19 cellular contexts compared by ENCODE assay signal in the genomic region with DNA sequence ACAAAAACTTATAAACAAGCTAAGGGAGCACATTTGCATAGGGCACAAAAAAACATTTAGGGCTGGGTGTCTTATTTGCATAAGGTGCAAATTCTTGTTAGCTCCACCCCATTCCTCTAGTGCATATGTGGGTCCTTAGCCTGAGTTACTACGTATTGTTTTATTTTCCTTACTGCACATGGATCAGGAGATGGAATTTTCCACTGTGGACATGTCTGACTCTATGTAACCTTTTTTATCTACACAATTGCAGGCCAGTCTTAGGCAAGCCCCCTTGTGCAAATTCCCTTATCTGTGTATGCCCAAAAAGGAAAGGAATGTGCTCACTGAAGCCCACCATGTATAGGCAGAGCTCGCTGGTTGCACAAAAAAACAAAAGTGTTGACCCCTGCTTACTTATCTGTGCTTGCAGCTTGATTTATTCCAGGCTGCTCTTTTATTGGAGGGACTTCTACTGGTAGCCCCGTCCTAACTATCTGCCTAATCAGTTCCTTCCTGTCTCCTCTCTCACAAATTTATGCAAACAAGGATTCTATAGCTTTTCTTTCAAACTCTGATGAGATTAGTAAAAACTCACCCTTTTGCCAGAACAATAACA.
"Had no signal": no experiment of that assay in that cellular context is flagged by ENCODE, and none has a peak within 500 bp of the region (broad histone marks: within the 10 kb centered on the region; RNA-seq: fewer than 3 reads in every experiment).

No MANE protein-coding gene starts in this region.

- H3K4me3 ChIP-seq: colonic mucosa, esophagus squamous epithelium, gastroesophageal sphincter, right atrium auricular region, smooth muscle cell, suprapubic skin, thyroid gland, upper lobe of left lung, uterus had no signal

- H3K27ac ChIP-seq: colonic mucosa, gastroesophageal sphincter, neutrophil, right atrium auricular region, suprapubic skin, thyroid gland, upper lobe of left lung, uterus had no signal

- ATAC-seq: gastroesophageal sphincter; left ventricle myocardium superior; naive thymus-derived CD8-positive, alpha-beta T cell; stimulated activated effector memory CD8-positive, alpha-beta T cell treated with anti-CD3 and anti-CD28 coated beads, Interleukin-12 subunit alpha, Interleukin-12 subunit beta, amount 100 ng/mL, for 72 hours; stimulated activated naive CD8-positive, alpha-beta T cell treated with anti-CD3 and anti-CD28 coated beads, Interleukin-15, Interleukin-2, amounts not matched to agents 100 U/mL and 50 U/mL, for 24 hours had no signal

- H3K9me3 ChIP-seq: colonic mucosa, gastroesophageal sphincter, neutrophil, suprapubic skin, thyroid gland, upper lobe of left lung, uterus had no signal

- H3K36me3 ChIP-seq: colonic mucosa, esophagus squamous epithelium, gastroesophageal sphincter, neutrophil, right atrium auricular region, suprapubic skin, thyroid gland, upper lobe of left lung, uterus had no signal

- H3K4me1 ChIP-seq: colonic mucosa, gastroesophageal sphincter, right atrium auricular region, suprapubic skin, thyroid gland, upper lobe of left lung, uterus had no signal

- H3K27me3 ChIP-seq: colonic mucosa, esophagus squamous epithelium, gastroesophageal sphincter, neutrophil, right atrium auricular region, suprapubic skin, thyroid gland, upper lobe of left lung, uterus had no signal

- DNase-seq: dermis blood vessel endothelial cell; esophagus squamous epithelium; foreskin fibroblast; immature natural killer cell; left ventricle myocardium superior; naive thymus-derived CD8-positive, alpha-beta T cell; stimulated activated CD4-positive, alpha-beta T cell treated with anti-CD3 and anti-CD28 coated beads, Interleukin-4, amount 100 ng/mL, for 1 hour; stimulated activated CD8-positive, alpha-beta memory T cell treated with anti-CD3 and anti-CD28 coated beads, Interleukin-4, amount 100 ng/mL, for 48 hours; stimulated activated naive CD8-positive, alpha-beta T cell treated with anti-CD3 and anti-CD28 coated beads, Interleukin-15, Interleukin-2, amounts not matched to agents 100 U/mL and 50 U/mL, for 24 hours; thyroid gland; upper lobe of left lung; uterus had no signal
